Comparison of ENCODE assay signal across 32 cellular contexts in the genomic region with DNA sequence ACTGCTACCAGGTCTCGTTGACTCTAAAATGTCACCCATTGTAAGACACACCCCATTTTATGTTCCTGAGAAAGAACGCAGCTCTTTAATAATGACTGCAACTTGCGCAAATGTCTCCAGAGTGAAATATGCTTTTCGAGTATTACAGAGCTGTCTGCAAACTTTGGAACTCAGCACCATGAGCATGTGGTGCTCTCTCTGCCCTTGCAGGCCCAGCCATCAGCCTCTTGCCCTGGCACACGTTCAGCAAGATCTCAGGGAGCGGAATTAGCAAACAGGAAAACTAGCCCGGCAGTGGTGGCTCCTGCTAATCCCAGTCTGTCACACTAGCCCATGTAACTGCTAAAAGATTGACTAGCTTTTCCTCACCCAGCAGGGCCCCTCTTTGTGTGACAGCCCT.
A peak's percentile ranks its signal among the peaks of the same experiment; 100 is the strongest.
DNase-seq lines count a peak whose midpoint lies in the region; ATAC-seq and TF ChIP-seq lines count a peak whose summit lies in the region.
"Had no signal": no experiment of that assay in that cellular context is flagged by ENCODE, and none has a peak within 500 bp of the region (broad histone marks: within the 10 kb centered on the region; RNA-seq: fewer than 3 reads in every experiment).

No MANE protein-coding gene starts in this region.

- H3K9me3 Mint-ChIP-seq in endodermal cell (no peaks in the 10 kb centered on the region), mesothelial cell of epicardium (no peaks in the 10 kb centered on the region)
- H3K9me3 Mint-ChIP-seq: activated CD4-positive, alpha-beta memory T cell treated with anti-CD3 and anti-CD28 coated beads, Interleukin-2, amount 10 ng/mL, durations not matched to agents 7 days and 5 days; activated naive CD4-positive, alpha-beta T cell treated with anti-CD3 and anti-CD28 coated beads for 36 hours; activated T-helper 1 cell treated with anti-CD3 and anti-CD28 coated beads, Interleukin-12 subunit alpha, Interleukin-12 subunit beta, Interleukin-2, Interleukin-4 antibody, amounts not matched to agents 30 ng/mL and 10 ng/mL and 1 ng/mL, durations not matched to agents 14 hours and 24 hours and 36 hours; natural killer cell had no signal

- H3K36me3 Mint-ChIP-seq in endodermal cell (ENCODE audit: low read depth) = no peaks in the 10 kb centered on the region
- H3K36me3 Mint-ChIP-seq in mesothelial cell of epicardium = no peaks in the 10 kb centered on the region
- H3K36me3 Mint-ChIP-seq: natural killer cell had no signal

- ATAC-seq in HG03442 (IDR thresholded peaks at IDR 0.05; ENCODE audit: unreplicated experiment) (no peak), HG02798 (IDR thresholded peaks at IDR 0.05; ENCODE audit: poor library complexity, unreplicated experiment) (no peak), HG02840 (IDR thresholded peaks at IDR 0.05; ENCODE audit: low FRiP score, unreplicated experiment) (no peak)
- ATAC-seq: mucosa of descending colon, natural killer cell had no signal

- H3K27me3 Mint-ChIP-seq in endodermal cell (ENCODE audit: insufficient read depth) (peaks cover 14% of the 10 kb centered on the region), mesothelial cell of epicardium (ENCODE audit: low read depth) (no peaks in the 10 kb centered on the region)

- TF ChIP-seq CTCF in HEK293 (tag by site-specific recombination; IDR thresholded peaks at IDR 0.05) (no peak), endodermal cell (conservative IDR thresholded peaks at IDR 0.05) (no peak), mesothelial cell of epicardium (IDR thresholded peaks at IDR 0.05; ENCODE audit: unreplicated experiment) (no peak)

- H3K36me3 ChIP-seq in HEK293 (ENCODE audit: control insufficient read depth in 2 of 2, insufficient read depth in 1 of 2, low read length in 2 of 2) = no peaks in the 10 kb centered on the region
- no peaks in the 10 kb centered on the region for H3K36me3 ChIP-seq in endodermal cell (ENCODE audit: control insufficient read depth, insufficient read depth, low read length)
- H3K36me3 ChIP-seq: adrenal gland, HAP-1, suprapubic skin, upper lobe of left lung had no signal

- DNase-seq in AG20443 (ENCODE audit: low spot score) = peak; percentile 23
- peak; percentile 64 for DNase-seq in endodermal cell
- DNase-seq in mesothelial cell of epicardium (ENCODE audit: low spot score in 2 of 2, unreplicated experiment in 2 of 2) = no peak
- no peak for DNase-seq in dedifferentiated amniotic fluid mesenchymal stem cell (ENCODE audit: extremely low spot score)
- DNase-seq: activated CD4-positive, alpha-beta memory T cell treated with anti-CD3 and anti-CD28 coated beads, Interleukin-2, amount 10 ng/mL, durations not matched to agents 7 days and 5 days; activated CD8-positive, alpha-beta memory T cell treated with anti-CD3 and anti-CD28 coated beads, Interleukin-2, amount 50 U/mL, for 48 hours; activated naive CD4-positive, alpha-beta T cell treated with anti-CD3 and anti-CD28 coated beads for 36 hours; cerebellar nuclear complex; COR-L47; DMS79 treated with DMSO at 0.1 percent for 48 hours; GF-D8; islet precursor cell; KBM-7; mucosa of descending colon; natural killer cell; NCI-H1092 treated with DMSO at 0.1 percent for 48 hours; NCI-H187; OCI-M1; SHP77; stimulated activated naive CD4-positive, alpha-beta T cell treated with Interleukin-2 at 50 U/mL for 16 hours; T-helper 2 cell had no signal

- H3K27ac Mint-ChIP-seq in endodermal cell (peak overlapping the region; percentile 37), mesothelial cell of epicardium (peak overlapping the region; percentile 45)
- H3K27ac Mint-ChIP-seq: activated CD4-positive, alpha-beta memory T cell treated with anti-CD3 and anti-CD28 coated beads, Interleukin-2, amount 10 ng/mL, durations not matched to agents 7 days and 5 days; activated naive CD4-positive, alpha-beta T cell treated with anti-CD3 and anti-CD28 coated beads for 36 hours; activated T-helper 1 cell treated with anti-CD3 and anti-CD28 coated beads, Interleukin-12 subunit alpha, Interleukin-12 subunit beta, Interleukin-2, Interleukin-4 antibody, amounts not matched to agents 30 ng/mL and 10 ng/mL and 1 ng/mL, durations not matched to agents 14 hours and 24 hours and 36 hours; natural killer cell had no signal

- CTCF ChIA-PET in HEK293 (lab: Yijun Ruan, JAX) = interaction anchor here (1.1 to 8.2 kb wide), 3 partner anchors 9 to 76 kb away, joined by 3 to 69 read pairs (median 6); no protein-coding TSS in a partner anchor

- POLR2A ChIA-PET in HEK293 (lab: Yijun Ruan, JAX) = no interaction called here

- no peak overlapping the region for H3K9ac ChIP-seq in endodermal cell (ENCODE audit: extremely low read depth, low read length, poor library complexity, severe bottlenecking)

- peaks cover 6% of the 10 kb centered on the region for H3K27me3 ChIP-seq in endodermal cell (ENCODE audit: control insufficient read depth, insufficient read depth, low read length, poor library complexity, severe bottlenecking)
- H3K27me3 ChIP-seq: adrenal gland, suprapubic skin, upper lobe of left lung had no signal

- 55 to 65% methylated on average over 7 of the region's 7 CpGs for WGBS in endodermal cell (ENCODE audit: insufficient coverage in 1 of 2, insufficient read length in 1 of 2), 2 experiments

- H3K4me1 Mint-ChIP-seq in endodermal cell (peaks cover 9% of the 10 kb centered on the region), mesothelial cell of epicardium (peaks cover 41% of the 10 kb centered on the region)
- H3K4me1 Mint-ChIP-seq: activated CD4-positive, alpha-beta memory T cell treated with anti-CD3 and anti-CD28 coated beads, Interleukin-2, amount 10 ng/mL, durations not matched to agents 7 days and 5 days; natural killer cell had no signal

- H3K9me3 ChIP-seq in HEK293 (ENCODE audit: control insufficient read depth, insufficient read depth, low read depth, low read length) (no peaks in the 10 kb centered on the region), endodermal cell (ENCODE audit: control insufficient read depth, low read length) (no peaks in the 10 kb centered on the region)
- H3K9me3 ChIP-seq: adrenal gland, HAP-1, mucosa of descending colon, suprapubic skin, upper lobe of left lung had no signal

- H3K4me1 ChIP-seq in HEK293 (ENCODE audit: control insufficient read depth, insufficient read depth, low read length) (no peaks in the 10 kb centered on the region), endodermal cell (ENCODE audit: control insufficient read depth, insufficient read depth, low read length) (no peaks in the 10 kb centered on the region)
- H3K4me1 ChIP-seq: HAP-1, upper lobe of left lung had no signal

- no peak overlapping the region for H3K4me3 ChIP-seq in HEK293 (ENCODE audit: low read depth, low read length)
- H3K4me3 ChIP-seq in endodermal cell (ENCODE audit: low read length) = no peak overlapping the region
- H3K4me3 ChIP-seq: adrenal gland, HAP-1, mucosa of descending colon, skin epidermis, suprapubic skin, upper lobe of left lung had no signal

- no peak overlapping the region for H3K27ac ChIP-seq in HEK293 (ENCODE audit: extremely low read depth, low read depth, low read length)
- H3K27ac ChIP-seq in endodermal cell (ENCODE audit: low read depth, low read length) = no peak overlapping the region
- H3K27ac ChIP-seq: adrenal gland, C4-2B, skin epidermis, suprapubic skin, upper lobe of left lung had no signal

- H3K4me3 Mint-ChIP-seq in endodermal cell (no peak overlapping the region), mesothelial cell of epicardium (no peak overlapping the region)
- H3K4me3 Mint-ChIP-seq: activated CD4-positive, alpha-beta memory T cell treated with anti-CD3 and anti-CD28 coated beads, Interleukin-2, amount 10 ng/mL, durations not matched to agents 7 days and 5 days; activated naive CD4-positive, alpha-beta T cell treated with anti-CD3 and anti-CD28 coated beads for 36 hours; activated T-helper 1 cell treated with anti-CD3 and anti-CD28 coated beads, Interleukin-12 subunit alpha, Interleukin-12 subunit beta, Interleukin-2, Interleukin-4 antibody, amounts not matched to agents 30 ng/mL and 10 ng/mL and 1 ng/mL, durations not matched to agents 14 hours and 24 hours and 36 hours; natural killer cell had no signal

TF ChIP-seq in HEK293, 187 proteins besides CTCF, POLR2A, EP300 and RAD21:
- TF ChIP-seq ZNF140 (tag by site-specific recombination; IDR thresholded peaks at IDR 0.05) (peak; percentile 24; the same call in 1 of the 2 replicates), KLF7 (tag by site-specific recombination; IDR thresholded peaks at IDR 0.05; ENCODE audit: borderline replicate concordance) (no peak), ZNF426 (tag by site-specific recombination; IDR thresholded peaks at IDR 0.05) (no peak)

Comparison
In these comparisons a context has a peak if more than half of its experiments do, and no peak if none do; other contexts are left out.
1. DNase-seq: peak in AG20443 (single experiment) and endodermal cell (single experiment); none in mesothelial cell of epicardium (0 of 2) and dedifferentiated amniotic fluid mesenchymal stem cell (single experiment).